9 cellular contexts compared by ENCODE assay signal in the genomic region with DNA sequence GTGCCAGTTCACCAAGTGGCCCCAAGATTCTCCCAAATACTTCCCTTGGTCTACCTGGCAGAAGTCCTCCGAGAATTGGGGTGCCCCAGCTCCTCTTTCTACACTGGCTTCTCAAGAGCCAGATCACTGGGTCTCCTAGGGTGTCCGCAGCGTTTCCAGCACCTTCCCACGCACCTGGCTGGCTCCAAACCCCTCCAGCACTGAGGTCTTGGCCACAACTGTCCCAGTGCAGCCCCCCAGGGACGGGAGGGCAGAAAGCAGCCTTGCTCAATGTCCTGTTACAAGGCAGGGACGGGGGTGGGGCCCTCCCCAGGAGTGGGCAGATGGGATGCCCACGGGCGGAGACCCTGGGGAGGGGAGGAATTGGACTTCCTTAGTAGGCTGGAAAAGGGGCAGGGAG. TPM values are rescaled to one million over a fixed set of nuclear protein-coding genes. Genes with fewer than 3 reads are reported as not detected.
DNase-seq lines count a peak whose midpoint lies in the region; ATAC-seq and TF ChIP-seq lines count a peak whose summit lies in the region.
"Had no signal": no experiment of that assay in that cellular context is flagged by ENCODE, and none has a peak within 500 bp of the region (broad histone marks: within the 10 kb centered on the region; RNA-seq: fewer than 3 reads in every experiment).

No MANE protein-coding gene starts in this region.

- peak overlapping the region; percentile 66 to 94 (median 90) for H3K27ac ChIP-seq in heart right ventricle
- H3K27ac ChIP-seq in muscle layer of colon (ENCODE audit: low read depth, low read length), result peak overlapping the region; percentile 44
- H3K27ac ChIP-seq in vagina, result peak overlapping the region; percentile 87

- H3K4me1 ChIP-seq in heart right ventricle (peaks cover 5 to 76% (median 48%) of the 10 kb centered on the region in 9 donors), muscle layer of colon (ENCODE audit: insufficient read depth, low read length) (peaks cover 30% of the 10 kb centered on the region), vagina (peaks cover 64% of the 10 kb centered on the region)

- H3K36me3 ChIP-seq in heart right ventricle (peaks cover 0 to 18% (median 0%) of the 10 kb centered on the region in 9 donors), muscle layer of colon (ENCODE audit: insufficient read depth, low read length) (peaks cover 4% of the 10 kb centered on the region), vagina (no peaks in the 10 kb centered on the region)

- no peak for DNase-seq in heart right ventricle
- DNase-seq in Right ventricle myocardium inferior (ENCODE audit: missing footprints), result no peak
- no peak for DNase-seq in cardiac fibroblast (ENCODE audit: low read depth in 2 of 2)
- DNase-seq in vagina (ENCODE audit: extremely low spot score in 2 of 2), result no peak
- DNase-seq in SIG-M5 (lab: John Stamatoyannopoulos, UW), result no peak
- no peak for DNase-seq in NCI-H1930 (lab: John Stamatoyannopoulos, UW)
- DNase-seq: NK-92 treated with Interleukin-12 subunit alpha and Interleukin-12 subunit beta, amount 100 ng/mL, for 24 hours had no signal

- H3K9me3 ChIP-seq in heart right ventricle (no peaks in the 10 kb centered on the region), muscle layer of colon (ENCODE audit: low read length) (no peaks in the 10 kb centered on the region), vagina (no peaks in the 10 kb centered on the region)

- H3K27me3 ChIP-seq in heart right ventricle, result no peaks in the 10 kb centered on the region
- H3K27me3 ChIP-seq in muscle layer of colon (ENCODE audit: control insufficient read depth in 1 of 2, insufficient read depth in 2 of 2, low read length in 2 of 2), result no peaks in the 10 kb centered on the region
- no peaks in the 10 kb centered on the region for H3K27me3 ChIP-seq in vagina

- no peak overlapping the region for H3K9ac ChIP-seq in muscle layer of colon (ENCODE audit: low read length)

- ATAC-seq in heart right ventricle (peak in 5 of 8 donors; percentile 5 to 32 (median 21)), Right ventricle myocardium inferior (no peak), HG03520 (IDR thresholded peaks at IDR 0.05; ENCODE audit: unreplicated experiment) (no peak)

- WGBS in heart right ventricle, 2 donors, result 66 to 72% methylated on average over 8 of the region's 8 CpGs

- TF ChIP-seq POLR2A in vagina (IDR thresholded peaks at IDR 0.05), result no peak

- intact Hi-C loops in heart right ventricle (cut with DNase I) (no loop called here), Right ventricle myocardium inferior (cut with DNase I) (no loop called here), vagina (cut with DNase I) (no loop called here)

- TF ChIP-seq CTCF in heart right ventricle (IDR thresholded peaks at IDR 0.05) (no peak), cardiac fibroblast (IDR thresholded peaks at IDR 0.05; ENCODE audit: low read depth, low read length) (no peak), vagina (IDR thresholded peaks at IDR 0.05) (no peak)

- peak overlapping the region; percentile 38 to 92 (median 75) for H3K4me3 ChIP-seq in heart right ventricle
- H3K4me3 ChIP-seq in cardiac fibroblast (replicated peaks in 1 of 2; ENCODE audit: low read depth in 2 of 2, low read length in 2 of 2), result peak overlapping the region; percentile 66 to 78
- H3K4me3 ChIP-seq in muscle layer of colon (ENCODE audit: low read depth in 1 of 2, low read length in 2 of 2), result peak overlapping the region; percentile 41 to 45
- H3K4me3 ChIP-seq in vagina, result peak overlapping the region; percentile 59 to 86

RNA-seq across cellular contexts. Expression of a gene that starts 1.1 kb away (rescaled TPM):
- total RNA-seq in heart right ventricle (10 to 100 TPM; 30.6 to 81.8 (median 53.1) TPM), Right ventricle myocardium inferior (49.3 TPM), vagina (93.8 TPM)
- 10 to 100 TPM; 41.4 to 44.7 TPM for polyA plus RNA-seq in heart right ventricle

Comparison
In these comparisons a context has a peak if more than half of its experiments do, and no peak if none do; other contexts are left out.
1. ATAC-seq: peak in heart right ventricle (5 of 8); none in Right ventricle myocardium inferior (single experiment) and HG03520 (single experiment).
2. Peak in every context shown above with its lines, with median percentiles within 50 percentile points of each other: H3K27ac ChIP-seq and H3K4me3 ChIP-seq.